In genomic region chr12:114958538-114958937, GRCh38 we compare ENCODE assay signal across 34 cellular contexts.
"Had no signal": no experiment of that assay in that cellular context is flagged by ENCODE, and none has a peak within 500 bp of the region (broad histone marks: within the 10 kb centered on the region; RNA-seq: fewer than 3 reads in every experiment).

No MANE protein-coding gene starts in this region.

- H3K36me3 Mint-ChIP-seq: activated naive CD4-positive, alpha-beta T cell treated with anti-CD3 and anti-CD28 coated beads, Interleukin-2, amount 50 U/mL, for 24 hours; activated naive CD8-positive, alpha-beta T cell treated with anti-CD3 and anti-CD28 coated beads for 36 hours had no signal

- H3K4me3 ChIP-seq: adrenal gland, body of pancreas, esophagus muscularis mucosa, gastrocnemius medialis, heart right ventricle had no signal

- H3K9me3 Mint-ChIP-seq: activated CD4-positive, alpha-beta T cell treated with anti-CD3 and anti-CD28 coated beads, Interleukin-2, amount 10 ng/mL, durations not matched to agents 7 days and 5 days; activated naive CD8-positive, alpha-beta T cell treated with anti-CD3 and anti-CD28 coated beads for 36 hours; activated naive CD8-positive, alpha-beta T cell treated with anti-CD3 and anti-CD28 coated beads, Interleukin-2, amount 50 U/mL, for 24 hours; T-helper 2 cell treated with Interferon-gamma antibody and Interleukin-4, amounts not matched to agents 5 μg/mL and 100 μg/mL, for 36 hours had no signal

- H3K36me3 ChIP-seq: adrenal gland, esophagus muscularis mucosa, gastrocnemius medialis, heart right ventricle, WERI-Rb-1 had no signal

- H3K27me3 Mint-ChIP-seq: activated CD4-positive, alpha-beta memory T cell treated with anti-CD3 and anti-CD28 coated beads, Interleukin-2, amount 10 ng/mL, durations not matched to agents 7 days and 5 days; activated CD4-positive, alpha-beta T cell treated with anti-CD3 and anti-CD28 coated beads, Interleukin-2, amount 10 ng/mL, durations not matched to agents 7 days and 5 days; activated naive CD4-positive, alpha-beta T cell treated with anti-CD3 and anti-CD28 coated beads, Interleukin-2, amount 50 U/mL, for 24 hours; activated naive CD8-positive, alpha-beta T cell treated with anti-CD3 and anti-CD28 coated beads, Interleukin-2, amount 50 U/mL, for 24 hours; activated T-helper 17 cell treated with anti-CD3 and anti-CD28 coated beads, Interleukin-2, amount 50 U/mL, for 72 hours; effector memory CD8-positive, alpha-beta T cell; T-helper 17 cell had no signal

- H3K27ac Mint-ChIP-seq: activated CD4-positive, alpha-beta memory T cell treated with anti-CD3 and anti-CD28 coated beads, Interleukin-2, amount 10 ng/mL, durations not matched to agents 7 days and 5 days; activated CD4-positive, alpha-beta T cell treated with anti-CD3 and anti-CD28 coated beads, Interleukin-2, amount 10 ng/mL, durations not matched to agents 7 days and 5 days; activated naive CD4-positive, alpha-beta T cell treated with anti-CD3 and anti-CD28 coated beads, Interleukin-2, amount 50 U/mL, for 24 hours; activated naive CD8-positive, alpha-beta T cell treated with anti-CD3 and anti-CD28 coated beads for 36 hours; activated naive CD8-positive, alpha-beta T cell treated with anti-CD3 and anti-CD28 coated beads, Interleukin-2, amount 50 U/mL, for 24 hours; activated T-helper 17 cell treated with anti-CD3 and anti-CD28 coated beads, Interleukin-2, amount 50 U/mL, for 72 hours; effector memory CD8-positive, alpha-beta T cell; T-helper 17 cell; T-helper 2 cell treated with Interferon-gamma antibody and Interleukin-4, amounts not matched to agents 5 μg/mL and 100 μg/mL, for 36 hours had no signal

- H3K4me1 ChIP-seq: body of pancreas, foreskin keratinocyte, gastrocnemius medialis had no signal

- DNase-seq: activated CD4-positive, alpha-beta memory T cell treated with anti-CD3 and anti-CD28 coated beads, Interleukin-2, amount 10 ng/mL, durations not matched to agents 7 days and 5 days; activated CD4-positive, alpha-beta T cell treated with anti-CD3 and anti-CD28 coated beads for 1 hour; activated CD4-positive, alpha-beta T cell treated with anti-CD3 and anti-CD28 coated beads for 4 hours; activated CD4-positive, alpha-beta T cell treated with anti-CD3 and anti-CD28 coated beads, Interleukin-2, amount 10 ng/mL, durations not matched to agents 7 days and 5 days; activated CD4-positive, alpha-beta T cell treated with anti-CD3 and anti-CD28 coated beads, Interleukin-2, amount 50 U/mL, for 4 hours; activated CD4-positive, CD25-positive, alpha-beta regulatory T cell; activated CD8-positive, alpha-beta memory T cell treated with anti-CD3 and anti-CD28 coated beads, Interleukin-2, amount 50 U/mL, for 48 hours; activated effector memory CD4-positive, alpha-beta T cell treated with Interleukin-2 at 50 U/mL for 16 hours; activated gamma-delta T cell treated with Interleukin-2 at 50 U/mL for 16 hours; activated naive CD4-positive, alpha-beta T cell treated with Interleukin-2 at 50 U/mL for 16 hours; activated naive CD8-positive, alpha-beta T cell treated with anti-CD3 and anti-CD28 coated beads for 36 hours; activated naive CD8-positive, alpha-beta T cell treated with anti-CD3 and anti-CD28 coated beads, Interleukin-2, amount 50 U/mL, for 24 hours; activated T-cell treated with anti-CD3 and anti-CD28 coated beads, Interleukin-2, amount 50 U/mL, for 4 hours; adrenal gland; amygdala; aorta; body of pancreas; caudate nucleus; cortex of kidney; dermis blood vessel endothelial cell; effector CD4-positive, alpha-beta T cell; effector memory CD8-positive, alpha-beta T cell; erythroblast; foreskin keratinocyte; gastrocnemius medialis; heart right ventricle; T-helper 1 cell; T-helper 17 cell; T1000; WERI-Rb-1 had no signal

- H3K27me3 ChIP-seq: adrenal gland, body of pancreas, esophagus muscularis mucosa, foreskin keratinocyte, gastrocnemius medialis, heart right ventricle had no signal

- H3K4me3 Mint-ChIP-seq: activated CD4-positive, alpha-beta memory T cell treated with anti-CD3 and anti-CD28 coated beads, Interleukin-2, amount 10 ng/mL, durations not matched to agents 7 days and 5 days; activated CD4-positive, alpha-beta T cell treated with anti-CD3 and anti-CD28 coated beads, Interleukin-2, amount 10 ng/mL, durations not matched to agents 7 days and 5 days; activated naive CD4-positive, alpha-beta T cell treated with anti-CD3 and anti-CD28 coated beads, Interleukin-2, amount 50 U/mL, for 24 hours; activated naive CD8-positive, alpha-beta T cell treated with anti-CD3 and anti-CD28 coated beads for 36 hours; activated naive CD8-positive, alpha-beta T cell treated with anti-CD3 and anti-CD28 coated beads, Interleukin-2, amount 50 U/mL, for 24 hours; activated T-cell treated with anti-CD3 and anti-CD28 coated beads, Interleukin-2, amount 50 U/mL, for 4 hours; activated T-helper 17 cell treated with anti-CD3 and anti-CD28 coated beads, Interleukin-2, amount 50 U/mL, for 72 hours; effector memory CD8-positive, alpha-beta T cell; T-helper 17 cell; T-helper 2 cell treated with Interferon-gamma antibody and Interleukin-4, amounts not matched to agents 5 μg/mL and 100 μg/mL, for 36 hours had no signal

- H3K4me1 Mint-ChIP-seq: activated CD4-positive, alpha-beta memory T cell treated with anti-CD3 and anti-CD28 coated beads, Interleukin-2, amount 10 ng/mL, durations not matched to agents 7 days and 5 days; activated CD4-positive, alpha-beta T cell treated with anti-CD3 and anti-CD28 coated beads, Interleukin-2, amount 10 ng/mL, durations not matched to agents 7 days and 5 days; activated naive CD4-positive, alpha-beta T cell treated with anti-CD3 and anti-CD28 coated beads, Interleukin-2, amount 50 U/mL, for 24 hours; activated naive CD8-positive, alpha-beta T cell treated with anti-CD3 and anti-CD28 coated beads for 36 hours; activated naive CD8-positive, alpha-beta T cell treated with anti-CD3 and anti-CD28 coated beads, Interleukin-2, amount 50 U/mL, for 24 hours; activated T-helper 17 cell treated with anti-CD3 and anti-CD28 coated beads, Interleukin-2, amount 50 U/mL, for 72 hours; T-helper 17 cell had no signal

- H3K27ac ChIP-seq: adrenal gland, body of pancreas, esophagus muscularis mucosa, foreskin keratinocyte, gastrocnemius medialis, heart right ventricle, WERI-Rb-1 had no signal

- H3K9me3 ChIP-seq: adrenal gland, body of pancreas, esophagus muscularis mucosa, gastrocnemius medialis had no signal

- ATAC-seq: activated naive CD8-positive, alpha-beta T cell treated with anti-CD3 and anti-CD28 coated beads, Interleukin-2, amount 50 U/mL, for 24 hours; activated T-cell treated with anti-CD3 and anti-CD28 coated beads, Interleukin-2, amount 50 U/mL, for 4 hours; activated T-helper 17 cell treated with anti-CD3 and anti-CD28 coated beads, Interleukin-2, amount 50 U/mL, for 72 hours; body of pancreas; effector memory CD8-positive, alpha-beta T cell; foreskin keratinocyte; gastrocnemius medialis; heart right ventricle; T-helper 17 cell had no signal
